ENCODE assay signal across 22 cellular contexts in the genomic region with DNA sequence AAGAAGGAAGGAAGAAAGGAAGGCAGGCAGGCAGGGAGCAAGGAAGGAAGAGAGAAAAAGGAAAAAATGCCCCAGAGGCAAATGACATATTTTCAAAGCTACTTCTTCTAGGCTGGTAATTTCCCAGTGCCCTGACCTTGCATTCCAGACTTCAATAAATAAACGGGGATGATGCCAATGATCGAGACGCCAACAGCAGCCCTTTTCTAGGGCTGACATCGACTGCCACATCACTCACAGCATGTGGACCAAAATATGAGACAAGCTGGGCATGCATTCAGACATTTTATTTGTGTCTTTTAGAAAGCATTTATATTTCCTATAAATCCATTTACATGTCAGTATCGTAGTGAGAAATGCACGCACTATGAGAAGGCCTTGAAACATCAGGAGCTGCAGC.
A peak's percentile ranks its signal among the peaks of the same experiment; 100 is the strongest.
DNase-seq lines count a peak whose midpoint lies in the region; ATAC-seq, FAIRE-seq and TF ChIP-seq lines count a peak whose summit lies in the region.
"Had no signal": no experiment of that assay in that cellular context is flagged by ENCODE, and none has a peak within 500 bp of the region (broad histone marks: within the 10 kb centered on the region; RNA-seq: fewer than 3 reads in every experiment).

No MANE protein-coding gene starts in this region.

- no peak overlapping the region for H3K9ac ChIP-seq in PC-3 (ENCODE audit: low read length)
- no peak overlapping the region for H3K9ac ChIP-seq in mammary epithelial cell (ENCODE audit: insufficient read depth, low read length)

- no peaks in the 10 kb centered on the region for H3F3A ChIP-seq in PC-3 (ENCODE audit: low read length, unreplicated experiment)

- CTCF ChIA-PET in PC-3 (lab: Charles Lee) (no interaction called here), mammary epithelial cell (lab: Charles Lee; ENCODE audit: low non-redundant PET) (interaction anchor here (0.7 kb wide), 1 partner anchor 75 kb away, joined by 3 read pairs; no protein-coding TSS in a partner anchor)

- no peak for ATAC-seq in PC-3
- ATAC-seq: effector memory CD8-positive, alpha-beta T cell; left lung; T-helper 17 cell; WTC11 had no signal

- in situ Hi-C loops in Caki2 (cut with HindIII; ENCODE audit: low pct_unique_long_range_greater_than_20kb, low sequenced_read_pairs) (no loop called here), mammary epithelial cell (cut with MboI; ENCODE audit: low sequenced_read_pairs in 2 of 2) (loop anchor here (5.0 to 25.0 kb wide), 2 partner anchors 75 to 690 kb away; no protein-coding TSS in a partner anchor)

- H3K4me1 Mint-ChIP-seq in nephron: peaks cover 28% of the 10 kb centered on the region
- H3K4me1 Mint-ChIP-seq: activated CD4-positive, alpha-beta memory T cell treated with anti-CD3 and anti-CD28 coated beads, Interleukin-2, amount 10 ng/mL, durations not matched to agents 7 days and 5 days; T-helper 17 cell; WTC11 had no signal

- no peaks in the 10 kb centered on the region for H3K9me2 ChIP-seq in PC-3 (replicated peaks; ENCODE audit: low read length)

- peaks cover 3% of the 10 kb centered on the region for H3K9me3 Mint-ChIP-seq in nephron
- H3K9me3 Mint-ChIP-seq: activated CD4-positive, alpha-beta memory T cell treated with anti-CD3 and anti-CD28 coated beads, Interleukin-2, amount 10 ng/mL, durations not matched to agents 7 days and 5 days; effector memory CD8-positive, alpha-beta T cell; neural crest cell had no signal

- no peak overlapping the region for H3K4me3 Mint-ChIP-seq in nephron
- H3K4me3 Mint-ChIP-seq: activated CD4-positive, alpha-beta memory T cell treated with anti-CD3 and anti-CD28 coated beads, Interleukin-2, amount 10 ng/mL, durations not matched to agents 7 days and 5 days; effector memory CD8-positive, alpha-beta T cell; neural crest cell; T-helper 17 cell; WTC11 had no signal

- dilution Hi-C loops in mammary epithelial cell (cut with HindIII; ENCODE audit: low sequenced_read_pairs): no loop called here

- H4K20me1 ChIP-seq in PC-3 (ENCODE audit: low read length) (no peaks in the 10 kb centered on the region), mammary epithelial cell (ENCODE audit: insufficient read depth, low read length) (no peaks in the 10 kb centered on the region)

- BruUV-seq in PC-3 (replicated peaks; lab: Mats Ljungman, UMichigan): no TSS peak
- no TSS peak for BruUV-seq in mammary epithelial cell (replicated peaks; lab: Mats Ljungman, UMichigan)

- H3K4me1 ChIP-seq in PC-3 (ENCODE audit: insufficient read depth, low read length): peaks cover 18% of the 10 kb centered on the region
- peaks cover 15% of the 10 kb centered on the region for H3K4me1 ChIP-seq in mammary epithelial cell (ENCODE audit: insufficient read depth, low read length)
- H3K4me1 ChIP-seq in BE2C: peaks cover under 1% of the 10 kb centered on the region; the same call in 1 of the 2 replicates
- H3K4me1 ChIP-seq: left lung had no signal

- no peak for FAIRE-seq in H54 (lab: Jason Lieb, UNC)

- 42% methylated on average over 6 of the region's 6 CpGs for WGBS in mammary epithelial cell (ENCODE audit: low coverage, missing lambda C conversion rate)

- TF ChIP-seq CTCF in PC-3 (conservative IDR thresholded peaks at IDR 0.05; ENCODE audit: low read depth, low read length) (no peak), mammary epithelial cell (conservative IDR thresholded peaks at IDR 0.05 in 1 of 2, IDR thresholded peaks at IDR 0.05 in 1 of 2; ENCODE audit: extremely low read depth in 1 of 2, insufficient read depth in 1 of 2, low read depth in 1 of 2, low read length in 2 of 2) (no peak), nephron (IDR thresholded peaks at IDR 0.05; ENCODE audit: unreplicated experiment in 3 of 3) (no peak), BE2C (IDR thresholded peaks at IDR 0.05; ENCODE audit: low read depth, low read length) (no peak)

- intact Hi-C loops in PC-3 (cut with micrococcal nuclease): no loop called here
- intact Hi-C loops in mammary epithelial cell (cut with micrococcal nuclease): loop anchor here (10.0 kb wide), 1 partner anchor 192 kb away; no protein-coding TSS in a partner anchor

- H3K27ac ChIP-seq in PC-3 (ENCODE audit: low read length) (no peak overlapping the region), mammary epithelial cell (ENCODE audit: insufficient read depth, low read depth, low read length) (no peak overlapping the region)
- H3K27ac ChIP-seq: ascending aorta, left lung had no signal

- TF ChIP-seq POLR2A in H54 (IDR thresholded peaks at IDR 0.05; ENCODE audit: low read depth, low read length): no peak

- H3K4me2 ChIP-seq in PC-3 (ENCODE audit: low read length) (peak overlapping the region; percentile 34; the same call in 1 of the 2 replicates), mammary epithelial cell (ENCODE audit: insufficient read depth, low read depth, low read length) (no peak overlapping the region)

- H3K27me3 ChIP-seq in PC-3 (ENCODE audit: low read length) (no peaks in the 10 kb centered on the region), mammary epithelial cell (ENCODE audit: insufficient read depth, low read length) (no peaks in the 10 kb centered on the region), BE2C (no peaks in the 10 kb centered on the region)
- H3K27me3 ChIP-seq: ascending aorta, left lung had no signal

- POLR2A ChIA-PET in PC-3 (lab: Charles Lee; ENCODE audit: unreplicated experiment): interaction anchor here (0.6 kb wide), 1 partner anchor 30 kb away, joined by 3 read pairs; no protein-coding TSS in a partner anchor

- DNase-seq in Caki2 (ENCODE audit: low read depth) (peak; percentile 69), PC-3 (peak; percentile 64), mammary epithelial cell (peak; percentile 27), H54 (ENCODE audit: insufficient read length, low spot score) (no peak), BE2C (no peak), SKM-1 (lab: John Stamatoyannopoulos, UW; ENCODE audit: unreplicated experiment) (no peak), NCI-H1417 treated with DMSO at 0.1 percent for 48 hours (lab: John Stamatoyannopoulos, UW) (no peak)
- DNase-seq: activated CD4-positive, alpha-beta memory T cell treated with anti-CD3 and anti-CD28 coated beads, Interleukin-2, amount 10 ng/mL, durations not matched to agents 7 days and 5 days; activated naive CD4-positive, alpha-beta T cell treated with Interleukin-2 at 50 U/mL for 16 hours; activated T-cell treated with anti-CD3 and anti-CD28 coated beads, Interleukin-2, amount 50 U/mL, for 1 hour; DND-41; effector memory CD8-positive, alpha-beta T cell; left lung; NCI-H1436; SHP77; stimulated activated naive CD4-positive, alpha-beta T cell; T-helper 17 cell had no signal

- H3K4me3 ChIP-seq in PC-3 (ENCODE audit: low read length) (no peak overlapping the region), mammary epithelial cell (replicated peaks in 1 of 3; ENCODE audit: insufficient read depth in 1 of 3, low read depth in 2 of 3, low read length in 3 of 3) (no peak overlapping the region), BE2C (ENCODE audit: low read depth, low read length) (no peak overlapping the region)
- H3K4me3 ChIP-seq: ascending aorta, left lung had no signal

- H3K9me3 ChIP-seq in PC-3 (ENCODE audit: low read length): no peaks in the 10 kb centered on the region
- no peaks in the 10 kb centered on the region for H3K9me3 ChIP-seq in mammary epithelial cell (replicated peaks; ENCODE audit: insufficient read depth, low read length)
- no peaks in the 10 kb centered on the region for H3K9me3 ChIP-seq in BE2C
- H3K9me3 ChIP-seq: ascending aorta, left lung had no signal

- H3K79me2 ChIP-seq in PC-3 (ENCODE audit: low read length) (no peaks in the 10 kb centered on the region), mammary epithelial cell (ENCODE audit: insufficient read depth, low read length) (no peaks in the 10 kb centered on the region)

- H3K36me3 ChIP-seq in PC-3 (ENCODE audit: low read depth, low read length) (no peaks in the 10 kb centered on the region), mammary epithelial cell (ENCODE audit: insufficient read depth, low read length) (no peaks in the 10 kb centered on the region), BE2C (no peaks in the 10 kb centered on the region)
- H3K36me3 ChIP-seq: ascending aorta, left lung had no signal

- H3K27ac Mint-ChIP-seq in nephron: peak overlapping the region; percentile 17 to 41 (median 24)
- H3K27ac Mint-ChIP-seq: activated CD4-positive, alpha-beta memory T cell treated with anti-CD3 and anti-CD28 coated beads, Interleukin-2, amount 10 ng/mL, durations not matched to agents 7 days and 5 days; effector memory CD8-positive, alpha-beta T cell; progenitor cell of endocrine pancreas; T-helper 17 cell; WTC11 had no signal

- no peaks in the 10 kb centered on the region for H3K36me3 Mint-ChIP-seq in nephron (ENCODE audit: low read depth)

- peak overlapping the region; percentile 39; the same call in 1 of the 2 replicates for H2AFZ ChIP-seq in PC-3 (ENCODE audit: low read length)
- no peak overlapping the region for H2AFZ ChIP-seq in mammary epithelial cell (ENCODE audit: low read depth, low read length)

- H3K27me3 Mint-ChIP-seq in nephron (ENCODE audit: low read depth): peaks cover 4% of the 10 kb centered on the region
- H3K27me3 Mint-ChIP-seq: progenitor cell of endocrine pancreas had no signal

Comparison
In these comparisons a context has a peak if more than half of its experiments do, and no peak if none do; other contexts are left out.
1. DNase-seq: peak in Caki2 (single experiment), PC-3 (single experiment) and mammary epithelial cell (single experiment); none in H54 (single experiment), BE2C (single experiment), SKM-1 (single experiment) and NCI-H1417 treated with DMSO at 0.1 percent for 48 hours (single experiment).